In the genomic region with DNA sequence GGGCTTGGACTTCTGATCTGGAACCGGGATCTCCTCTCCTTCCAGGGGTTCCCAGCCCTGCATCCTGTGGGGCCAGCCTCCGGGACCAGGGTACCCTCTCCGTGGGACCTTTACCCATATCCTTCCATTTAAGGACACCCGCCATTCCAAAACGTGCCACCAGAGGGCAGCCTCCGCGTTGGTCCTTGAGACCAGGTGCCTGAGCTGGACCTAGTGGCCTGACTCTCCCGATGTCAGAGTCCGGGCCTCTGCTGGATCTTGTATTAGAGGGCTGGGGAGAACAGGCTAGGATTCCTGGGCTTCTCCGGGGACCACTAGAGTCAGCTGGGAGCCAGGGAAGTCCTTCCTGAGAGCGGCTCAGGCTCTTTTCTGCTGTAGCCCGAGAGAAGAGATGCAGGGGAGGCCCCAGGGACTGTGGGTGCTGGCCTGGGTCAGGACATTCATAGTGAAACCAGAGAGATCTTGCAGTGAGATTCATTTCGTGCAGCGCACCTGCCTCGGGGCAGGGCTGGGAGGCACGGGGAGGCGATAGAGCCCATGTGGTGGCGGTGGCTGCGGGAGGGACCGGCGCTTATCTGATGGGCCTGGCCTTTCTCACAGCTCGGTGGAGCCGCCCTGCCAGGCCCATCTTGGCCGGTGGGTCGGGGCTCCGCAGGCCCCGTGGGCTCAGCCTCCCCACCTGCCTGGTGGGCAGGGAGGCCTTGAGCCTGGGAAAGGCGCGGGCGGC, we compare ENCODE assay signal across 8 cellular contexts. TPM values are rescaled to one million over a fixed set of nuclear protein-coding genes. Genes with fewer than 3 reads are reported as not detected.
DNase-seq lines count a peak whose midpoint lies in the region; ATAC-seq and TF ChIP-seq lines count a peak whose summit lies in the region.

No MANE protein-coding gene starts in this region.

- H3K9me3 ChIP-seq in liver (ENCODE audit: control insufficient read depth in 4 of 4, low read length in 3 of 4) = no peaks in the 10 kb centered on the region

- no peak overlapping the region for H3K4me3 ChIP-seq in liver (ENCODE audit: low read depth in 1 of 3, low read length in 3 of 3)

- TF ChIP-seq CTCF in liver (IDR thresholded peaks at IDR 0.05; ENCODE audit: low read depth, low read length, missing input control) = peak; percentile 93

- peaks cover 2 to 17% (median 7%) of the 10 kb centered on the region in 4 donors for H3K4me1 ChIP-seq in liver (ENCODE audit: control insufficient read depth in 4 of 4, insufficient read depth in 4 of 4, low read length in 3 of 4)

- TF ChIP-seq RAD21 in liver (IDR thresholded peaks at IDR 0.05) = peak; percentile 96 to 98

- no peak overlapping the region for H3K9ac ChIP-seq in liver (ENCODE audit: low read depth in 1 of 2, low read length in 2 of 2)

- WGBS in liver = 45% methylated on average over 30 of the region's 30 CpGs

- peak overlapping the region; percentile 43 to 51 for H3K27ac ChIP-seq in liver (ENCODE audit: low read depth in 1 of 2, low read length in 2 of 2)

- DNase-seq in AG08396 (ENCODE audit: low spot score) (peak; percentile 88), NCI-H2107 treated with DMSO at 0.1 percent for 48 hours (lab: John Stamatoyannopoulos, UW; ENCODE audit: unreplicated experiment) (peak; percentile 9), cerebellum (ENCODE audit: low spot score) (peak; percentile 79)
- DNase-seq in activated CD4-positive, CD25-positive, alpha-beta regulatory T cell treated with anti-CD3 and anti-CD28 coated beads, Interleukin-2, amount 50 U/mL, for 72 hours = peak; percentile 88
- DNase-seq in stimulated activated CD4-positive, alpha-beta T cell treated with anti-CD3 and anti-CD28 coated beads, TNF-alpha, amount 100 ng/mL, for 48 hours (ENCODE audit: low read depth in 3 of 3) = peak; percentile 52 to 72 (median 69)

- no peaks in the 10 kb centered on the region for H3K27me3 ChIP-seq in liver (ENCODE audit: control insufficient read depth in 4 of 4, insufficient read depth in 4 of 4, low read length in 3 of 4)

- ATAC-seq in GM18508 (IDR thresholded peaks at IDR 0.05; ENCODE audit: insufficient read depth, unreplicated experiment) (peak; percentile 91), HG02981 (IDR thresholded peaks at IDR 0.05; ENCODE audit: unreplicated experiment) (peak; percentile 86)

- H3K36me3 ChIP-seq in liver (ENCODE audit: control insufficient read depth in 4 of 4, insufficient read depth in 3 of 4, low read depth in 1 of 4, low read length in 3 of 4) = no peaks in the 10 kb centered on the region

TF ChIP-seq in liver, 16 proteins besides CTCF, POLR2A, EP300 and RAD21:
- TF ChIP-seq YY1 (IDR thresholded peaks at IDR 0.05) (no peak), FOXA2 (IDR thresholded peaks at IDR 0.05) (no peak), TAF1 (conservative IDR thresholded peaks at IDR 0.05) (no peak), EGR1 (IDR thresholded peaks at IDR 0.05; ENCODE audit: low read depth in 2 of 2) (no peak), FOXA1 (IDR thresholded peaks at IDR 0.05) (no peak), GABPA (IDR thresholded peaks at IDR 0.05 in 1 of 2, conservative IDR thresholded peaks at IDR 0.05 in 1 of 2) (no peak), JUND (IDR thresholded peaks at IDR 0.05) (no peak), HNF4G (IDR thresholded peaks at IDR 0.05) (no peak), HNF4A (conservative IDR thresholded peaks at IDR 0.05) (peak; percentile 72 to 77), NR2F2 (IDR thresholded peaks at IDR 0.05) (peak; percentile 16), SP1 (IDR thresholded peaks at IDR 0.05) (peak; percentile 12), MAX (IDR thresholded peaks at IDR 0.05) (no peak), RXRA (IDR thresholded peaks at IDR 0.05) (peak; percentile 22 to 34)
- TF ChIP-seq, protein P1, sequence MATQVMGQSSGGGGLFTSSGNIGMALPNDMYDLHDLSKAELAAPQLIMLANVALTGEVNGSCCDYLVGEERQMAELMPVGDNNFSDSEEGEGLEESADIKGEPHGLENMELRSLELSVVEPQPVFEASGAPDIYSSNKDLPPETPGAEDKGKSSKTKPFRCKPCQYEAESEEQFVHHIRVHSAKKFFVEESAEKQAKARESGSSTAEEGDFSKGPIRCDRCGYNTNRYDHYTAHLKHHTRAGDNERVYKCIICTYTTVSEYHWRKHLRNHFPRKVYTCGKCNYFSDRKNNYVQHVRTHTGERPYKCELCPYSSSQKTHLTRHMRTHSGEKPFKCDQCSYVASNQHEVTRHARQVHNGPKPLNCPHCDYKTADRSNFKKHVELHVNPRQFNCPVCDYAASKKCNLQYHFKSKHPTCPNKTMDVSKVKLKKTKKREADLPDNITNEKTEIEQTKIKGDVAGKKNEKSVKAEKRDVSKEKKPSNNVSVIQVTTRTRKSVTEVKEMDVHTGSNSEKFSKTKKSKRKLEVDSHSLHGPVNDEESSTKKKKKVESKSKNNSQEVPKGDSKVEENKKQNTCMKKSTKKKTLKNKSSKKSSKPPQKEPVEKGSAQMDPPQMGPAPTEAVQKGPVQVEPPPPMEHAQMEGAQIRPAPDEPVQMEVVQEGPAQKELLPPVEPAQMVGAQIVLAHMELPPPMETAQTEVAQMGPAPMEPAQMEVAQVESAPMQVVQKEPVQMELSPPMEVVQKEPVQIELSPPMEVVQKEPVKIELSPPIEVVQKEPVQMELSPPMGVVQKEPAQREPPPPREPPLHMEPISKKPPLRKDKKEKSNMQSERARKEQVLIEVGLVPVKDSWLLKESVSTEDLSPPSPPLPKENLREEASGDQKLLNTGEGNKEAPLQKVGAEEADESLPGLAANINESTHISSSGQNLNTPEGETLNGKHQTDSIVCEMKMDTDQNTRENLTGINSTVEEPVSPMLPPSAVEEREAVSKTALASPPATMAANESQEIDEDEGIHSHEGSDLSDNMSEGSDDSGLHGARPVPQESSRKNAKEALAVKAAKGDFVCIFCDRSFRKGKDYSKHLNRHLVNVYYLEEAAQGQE (IDR thresholded peaks at IDR 0.05) = no peak
- TF ChIP-seq, protein P2, sequence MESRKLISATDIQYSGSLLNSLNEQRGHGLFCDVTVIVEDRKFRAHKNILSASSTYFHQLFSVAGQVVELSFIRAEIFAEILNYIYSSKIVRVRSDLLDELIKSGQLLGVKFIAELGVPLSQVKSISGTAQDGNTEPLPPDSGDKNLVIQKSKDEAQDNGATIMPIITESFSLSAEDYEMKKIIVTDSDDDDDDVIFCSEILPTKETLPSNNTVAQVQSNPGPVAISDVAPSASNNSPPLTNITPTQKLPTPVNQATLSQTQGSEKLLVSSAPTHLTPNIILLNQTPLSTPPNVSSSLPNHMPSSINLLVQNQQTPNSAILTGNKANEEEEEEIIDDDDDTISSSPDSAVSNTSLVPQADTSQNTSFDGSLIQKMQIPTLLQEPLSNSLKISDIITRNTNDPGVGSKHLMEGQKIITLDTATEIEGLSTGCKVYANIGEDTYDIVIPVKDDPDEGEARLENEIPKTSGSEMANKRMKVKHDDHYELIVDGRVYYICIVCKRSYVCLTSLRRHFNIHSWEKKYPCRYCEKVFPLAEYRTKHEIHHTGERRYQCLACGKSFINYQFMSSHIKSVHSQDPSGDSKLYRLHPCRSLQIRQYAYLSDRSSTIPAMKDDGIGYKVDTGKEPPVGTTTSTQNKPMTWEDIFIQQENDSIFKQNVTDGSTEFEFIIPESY (IDR thresholded peaks at IDR 0.05) = no peak
- TF ChIP-seq, protein P3, sequence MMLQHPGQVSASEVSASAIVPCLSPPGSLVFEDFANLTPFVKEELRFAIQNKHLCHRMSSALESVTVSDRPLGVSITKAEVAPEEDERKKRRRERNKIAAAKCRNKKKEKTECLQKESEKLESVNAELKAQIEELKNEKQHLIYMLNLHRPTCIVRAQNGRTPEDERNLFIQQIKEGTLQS (IDR thresholded peaks at IDR 0.05) = no peak

RNA-seq across cellular contexts. Expression of gene SLC7A10, which starts 9.8 kb away (rescaled TPM):
- total RNA-seq in cerebellum (1.3 TPM), liver (not detected)
- polyA plus RNA-seq in liver = not detected

RNA-seq across cellular contexts. Expression of gene LRP3, which starts 41.3 kb away (rescaled TPM):
- total RNA-seq in cerebellum (40.0 TPM), liver (10 to 100 TPM; 12.0 to 18.7 TPM)
- 10 to 100 TPM in 1 of 2 donors, 1 to 10 TPM in 1; 2.5 to 42.3 TPM for polyA plus RNA-seq in liver

Comparison
In these comparisons a context has a peak if more than half of its experiments do, and no peak if none do; other contexts are left out.
1. DNase-seq: peak in every context shown above with its lines; median percentile 88 in AG08396; 88 in activated CD4-positive, CD25-positive, alpha-beta regulatory T cell treated with anti-CD3 and anti-CD28 coated beads, Interleukin-2, amount 50 U/mL, for 72 hours; 79 in cerebellum; 69 in stimulated activated CD4-positive, alpha-beta T cell treated with anti-CD3 and anti-CD28 coated beads, TNF-alpha, amount 100 ng/mL, for 48 hours; 9 in NCI-H2107 treated with DMSO at 0.1 percent for 48 hours.